ENCODE assay signal across 23 cellular contexts in genomic region chr5:57844410-57844809, GRCh38.
"Had no signal": no experiment of that assay in that cellular context is flagged by ENCODE, and none has a peak within 500 bp of the region (broad histone marks: within the 10 kb centered on the region; RNA-seq: fewer than 3 reads in every experiment).

No MANE protein-coding gene starts in this region.

- H3K36me3 ChIP-seq: ascending aorta, brain microvascular endothelial cell, left lung, neutrophil, ovary, prostate gland, suprapubic skin, tibial nerve had no signal

- H3K9me3 ChIP-seq: ascending aorta, left lung, neutrophil, ovary, prostate gland, suprapubic skin, tibial nerve had no signal

- H3K27me3 ChIP-seq: ascending aorta, brain microvascular endothelial cell, left lung, neutrophil, ovary, suprapubic skin, tibial nerve had no signal

- H3K4me3 ChIP-seq: ascending aorta, left lung, ovary, prostate gland, suprapubic skin, tibial nerve had no signal

- H3K27ac ChIP-seq: ascending aorta, brain microvascular endothelial cell, epithelial cell of prostate, left lung, neutrophil, ovary, prostate gland, suprapubic skin, tibial nerve had no signal

- H3K4me1 ChIP-seq: prostate gland had no signal

- ATAC-seq: activated CD4-positive, alpha-beta T cell treated with anti-CD3 and anti-CD28 coated beads for 36 hours; activated CD8-positive, alpha-beta memory T cell treated with anti-CD3 and anti-CD28 coated beads, Interleukin-2, amount 10 ng/mL, durations not matched to agents 7 days and 5 days; activated naive CD4-positive, alpha-beta T cell treated with anti-CD3 and anti-CD28 coated beads, Interleukin-2, amount 50 U/mL, for 72 hours; activated T-helper 17 cell treated with anti-CD3 and anti-CD28 coated beads, Interleukin-2, amount 50 U/mL, for 72 hours; sciatic nerve; stimulated activated effector memory CD8-positive, alpha-beta T cell treated with anti-CD3 and anti-CD28 coated beads, Interleukin-12 subunit alpha, Interleukin-12 subunit beta, amount 100 ng/mL, for 72 hours; stimulated activated naive CD8-positive, alpha-beta T cell treated with anti-CD3 and anti-CD28 coated beads, Interleukin-15, amount 100 ng/mL, for 72 hours had no signal

- FAIRE-seq: colon, kidney, small intestine had no signal

- DNase-seq: activated B cell treated with CpG ODN at 0.5 μM for 24 hours; activated CD4-positive, alpha-beta T cell treated with anti-CD3 and anti-CD28 coated beads for 36 hours; activated CD4-positive, alpha-beta T cell treated with anti-CD3 and anti-CD28 coated beads, Interleukin-2, amount 50 U/mL, for 48 hours; activated CD8-positive, alpha-beta memory T cell treated with anti-CD3 and anti-CD28 coated beads, Interleukin-2, amount 10 ng/mL, durations not matched to agents 7 days and 5 days; brain microvascular endothelial cell; kidney; left lung; ovary; small intestine; stimulated activated CD4-positive, alpha-beta T cell treated with anti-CD3 and anti-CD28 coated beads, Interleukin-2, amount 100 ng/mL, for 24 hours; stimulated activated naive CD8-positive, alpha-beta T cell treated with anti-CD3 and anti-CD28 coated beads, Interleukin-15, amount 100 ng/mL, for 72 hours; T1000 had no signal
